Comparison of ENCODE assay signal across 28 cellular contexts in the genomic region with DNA sequence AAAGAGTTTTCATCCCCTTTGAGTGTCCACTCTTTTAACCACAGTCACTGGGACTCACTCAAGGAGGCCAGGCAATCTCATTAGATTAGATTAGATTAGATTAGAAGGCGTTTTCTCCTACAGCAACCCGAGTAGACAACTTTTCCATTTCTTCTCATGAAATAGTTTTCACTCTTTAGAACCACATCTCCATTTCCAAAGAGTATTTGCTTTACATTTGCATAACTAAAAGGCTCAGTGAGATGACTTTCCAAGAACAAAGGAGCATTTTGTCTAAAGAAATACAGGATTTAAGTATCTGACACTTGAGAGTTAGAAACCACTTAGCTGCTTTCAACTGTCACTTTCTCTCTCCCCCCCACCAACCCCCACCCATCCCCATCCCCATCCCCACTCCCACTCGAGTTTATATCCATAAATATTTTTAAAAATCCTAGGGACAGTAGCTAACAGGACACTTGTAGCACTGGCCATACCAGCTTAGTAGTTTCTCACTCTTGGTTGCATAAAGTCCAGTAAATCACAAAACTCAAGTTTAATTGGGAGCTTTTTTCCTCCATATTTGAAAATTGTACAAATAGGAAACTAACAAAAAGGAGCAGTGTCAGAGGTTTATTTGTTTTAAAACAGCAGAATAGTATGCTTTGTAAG.
"Had no signal": no experiment of that assay in that cellular context is flagged by ENCODE, and none has a peak within 500 bp of the region (broad histone marks: within the 10 kb centered on the region; RNA-seq: fewer than 3 reads in every experiment).

No MANE protein-coding gene starts in this region.

- H2AFZ ChIP-seq: hepatocyte had no signal

- H3K4me1 Mint-ChIP-seq: activated CD4-positive, alpha-beta memory T cell treated with anti-CD3 and anti-CD28 coated beads, Interleukin-2, amount 10 ng/mL, durations not matched to agents 7 days and 5 days; activated CD4-positive, alpha-beta T cell treated with anti-CD3 and anti-CD28 coated beads, Interleukin-2, amount 10 ng/mL, durations not matched to agents 7 days and 5 days; activated T-helper 17 cell treated with anti-CD3 and anti-CD28 coated beads, Interleukin-2, amount 50 U/mL, for 72 hours; natural killer cell; T-helper 17 cell had no signal

- H3K36me3 ChIP-seq: brain microvascular endothelial cell, gastroesophageal sphincter, left lung, lower lobe of right lung, transverse colon had no signal

- H3K27ac Mint-ChIP-seq: activated CD4-positive, alpha-beta memory T cell treated with anti-CD3 and anti-CD28 coated beads, Interleukin-2, amount 10 ng/mL, durations not matched to agents 7 days and 5 days; activated CD4-positive, alpha-beta T cell treated with anti-CD3 and anti-CD28 coated beads, Interleukin-2, amount 10 ng/mL, durations not matched to agents 7 days and 5 days; activated T-cell treated with anti-CD3 and anti-CD28 coated beads, Interleukin-2, amount 50 U/mL, for 24 hours; activated T-helper 17 cell treated with anti-CD3 and anti-CD28 coated beads, Interleukin-2, amount 50 U/mL, for 72 hours; natural killer cell; T-helper 17 cell had no signal

- H3K9me3 ChIP-seq: gastroesophageal sphincter, lower lobe of right lung, testis, transverse colon had no signal

- H3K79me2 ChIP-seq: hepatocyte had no signal

- H3K4me2 ChIP-seq: hepatocyte had no signal

- H3K4me1 ChIP-seq: gastroesophageal sphincter, left lung, lower lobe of right lung, testis, transverse colon had no signal

- H3K27me3 ChIP-seq: brain microvascular endothelial cell, gastroesophageal sphincter, hepatocyte, left lung, testis, transverse colon had no signal

- H3K4me3 Mint-ChIP-seq: activated CD4-positive, alpha-beta memory T cell treated with anti-CD3 and anti-CD28 coated beads, Interleukin-2, amount 10 ng/mL, durations not matched to agents 7 days and 5 days; activated CD4-positive, alpha-beta T cell treated with anti-CD3 and anti-CD28 coated beads, Interleukin-2, amount 10 ng/mL, durations not matched to agents 7 days and 5 days; activated T-cell treated with anti-CD3 and anti-CD28 coated beads, Interleukin-2, amount 50 U/mL, for 24 hours; activated T-helper 17 cell treated with anti-CD3 and anti-CD28 coated beads, Interleukin-2, amount 50 U/mL, for 72 hours; natural killer cell; T-helper 17 cell had no signal

- DNase-seq: activated CD4-positive, alpha-beta memory T cell treated with anti-CD3 and anti-CD28 coated beads, Interleukin-2, amount 10 ng/mL, durations not matched to agents 7 days and 5 days; activated CD4-positive, alpha-beta T cell treated with anti-CD3 and anti-CD28 coated beads for 1 hour; activated CD4-positive, alpha-beta T cell treated with anti-CD3 and anti-CD28 coated beads, Interleukin-2, amount 10 ng/mL, durations not matched to agents 7 days and 5 days; activated CD8-positive, alpha-beta memory T cell treated with anti-CD3 and anti-CD28 coated beads, Interleukin-2, amount 50 U/mL, for 48 hours; activated gamma-delta T cell treated with Interleukin-2 at 50 U/mL for 16 hours; activated naive CD4-positive, alpha-beta T cell treated with anti-CD3 and anti-CD28 coated beads, Interleukin-2, amount 50 U/mL, for 16 hours; activated T-cell treated with anti-CD3 and anti-CD28 coated beads, Interleukin-2, amount 50 U/mL, for 24 hours; amniotic stem cell; brain microvascular endothelial cell; dorsolateral prefrontal cortex; effector memory CD4-positive, alpha-beta T cell; left lung; lower lobe of right lung; mesenchymal stem cell; natural killer cell; posterior cingulate gyrus; right cardiac atrium; stimulated activated CD4-positive, alpha-beta T cell treated with anti-CD3 and anti-CD28 coated beads, Interleukin-15, amount 100 ng/mL, for 24 hours; stimulated activated CD4-positive, alpha-beta T cell treated with anti-CD3 and anti-CD28 coated beads, Interleukin-2, amount 100 ng/mL, for 24 hours; stimulated activated naive CD4-positive, alpha-beta T cell; T-helper 17 cell; T1000; testis; transverse colon had no signal

- H3K27me3 Mint-ChIP-seq: activated CD4-positive, alpha-beta memory T cell treated with anti-CD3 and anti-CD28 coated beads, Interleukin-2, amount 10 ng/mL, durations not matched to agents 7 days and 5 days; activated CD4-positive, alpha-beta T cell treated with anti-CD3 and anti-CD28 coated beads, Interleukin-2, amount 10 ng/mL, durations not matched to agents 7 days and 5 days; activated T-cell treated with anti-CD3 and anti-CD28 coated beads, Interleukin-2, amount 50 U/mL, for 24 hours; activated T-helper 17 cell treated with anti-CD3 and anti-CD28 coated beads, Interleukin-2, amount 50 U/mL, for 72 hours; T-helper 17 cell had no signal

- ATAC-seq: activated T-helper 17 cell treated with anti-CD3 and anti-CD28 coated beads, Interleukin-2, amount 50 U/mL, for 72 hours; gastroesophageal sphincter; left lung; lower lobe of right lung; natural killer cell; right cardiac atrium; T-helper 17 cell had no signal

- H3K4me3 ChIP-seq: coronary artery, dorsolateral prefrontal cortex, gastroesophageal sphincter, hepatocyte, left lung, lower lobe of right lung, testis, transverse colon had no signal

- H3K27ac ChIP-seq: brain microvascular endothelial cell, coronary artery, dorsolateral prefrontal cortex, gastroesophageal sphincter, hepatocyte, left lung, lower lobe of right lung, testis, transverse colon had no signal
